ENCODE assay signal across 1 cellular context in the genomic region with DNA sequence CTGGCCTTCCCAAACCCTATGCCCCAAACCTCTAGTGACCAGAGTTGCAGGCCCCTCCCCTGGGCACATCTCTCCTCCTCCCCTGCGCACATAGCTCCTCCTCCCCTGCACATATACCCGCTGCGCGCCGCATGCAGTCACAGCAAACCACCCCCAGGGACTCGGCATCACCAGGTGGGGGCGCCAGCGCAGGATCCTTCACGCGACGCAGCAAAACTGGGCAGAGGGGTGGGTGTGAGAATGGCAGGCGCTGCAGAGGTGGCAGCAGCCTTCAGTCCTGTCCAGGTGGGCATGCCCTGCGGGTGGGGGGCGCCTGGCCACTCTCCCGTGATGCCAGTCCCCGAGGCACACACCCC.
A peak's percentile ranks its signal among the peaks of the same experiment; 100 is the strongest.
TF ChIP-seq lines count a peak whose summit lies in the region.

No MANE protein-coding gene starts in this region.

TF ChIP-seq in WTC11, 78 proteins besides CTCF, POLR2A, EP300 and RAD21 (continued from another document):
- TF ChIP-seq, protein P1, sequence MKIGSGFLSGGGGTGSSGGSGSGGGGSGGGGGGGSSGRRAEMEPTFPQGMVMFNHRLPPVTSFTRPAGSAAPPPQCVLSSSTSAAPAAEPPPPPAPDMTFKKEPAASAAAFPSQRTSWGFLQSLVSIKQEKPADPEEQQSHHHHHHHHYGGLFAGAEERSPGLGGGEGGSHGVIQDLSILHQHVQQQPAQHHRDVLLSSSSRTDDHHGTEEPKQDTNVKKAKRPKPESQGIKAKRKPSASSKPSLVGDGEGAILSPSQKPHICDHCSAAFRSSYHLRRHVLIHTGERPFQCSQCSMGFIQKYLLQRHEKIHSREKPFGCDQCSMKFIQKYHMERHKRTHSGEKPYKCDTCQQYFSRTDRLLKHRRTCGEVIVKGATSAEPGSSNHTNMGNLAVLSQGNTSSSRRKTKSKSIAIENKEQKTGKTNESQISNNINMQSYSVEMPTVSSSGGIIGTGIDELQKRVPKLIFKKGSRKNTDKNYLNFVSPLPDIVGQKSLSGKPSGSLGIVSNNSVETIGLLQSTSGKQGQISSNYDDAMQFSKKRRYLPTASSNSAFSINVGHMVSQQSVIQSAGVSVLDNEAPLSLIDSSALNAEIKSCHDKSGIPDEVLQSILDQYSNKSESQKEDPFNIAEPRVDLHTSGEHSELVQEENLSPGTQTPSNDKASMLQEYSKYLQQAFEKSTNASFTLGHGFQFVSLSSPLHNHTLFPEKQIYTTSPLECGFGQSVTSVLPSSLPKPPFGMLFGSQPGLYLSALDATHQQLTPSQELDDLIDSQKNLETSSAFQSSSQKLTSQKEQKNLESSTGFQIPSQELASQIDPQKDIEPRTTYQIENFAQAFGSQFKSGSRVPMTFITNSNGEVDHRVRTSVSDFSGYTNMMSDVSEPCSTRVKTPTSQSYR (CRISPR knock-in tag; IDR thresholded peaks at IDR 0.05), result peak; percentile 83; the same call in 1 of the 2 replicates
- TF ChIP-seq ELF4 (CRISPR knock-in tag; IDR thresholded peaks at IDR 0.05; ENCODE audit: low read depth) (no peak), JAZF1 (CRISPR knock-in tag; IDR thresholded peaks at IDR 0.05) (no peak), ZNF423 (CRISPR knock-in tag; IDR thresholded peaks at IDR 0.05) (peak; percentile 77), TEAD1 (CRISPR knock-in tag; IDR thresholded peaks at IDR 0.05) (0 out of 2 replicates have a peak, but pooled peaks have one; percentile 37)
- TF ChIP-seq, protein P2, sequence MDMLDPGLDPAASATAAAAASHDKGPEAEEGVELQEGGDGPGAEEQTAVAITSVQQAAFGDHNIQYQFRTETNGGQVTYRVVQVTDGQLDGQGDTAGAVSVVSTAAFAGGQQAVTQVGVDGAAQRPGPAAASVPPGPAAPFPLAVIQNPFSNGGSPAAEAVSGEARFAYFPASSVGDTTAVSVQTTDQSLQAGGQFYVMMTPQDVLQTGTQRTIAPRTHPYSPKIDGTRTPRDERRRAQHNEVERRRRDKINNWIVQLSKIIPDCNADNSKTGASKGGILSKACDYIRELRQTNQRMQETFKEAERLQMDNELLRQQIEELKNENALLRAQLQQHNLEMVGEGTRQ (CRISPR knock-in tag; IDR thresholded peaks at IDR 0.05), result 0 out of 2 replicates have a peak, but pooled peaks have one; percentile 11
- TF ChIP-seq, protein P3, sequence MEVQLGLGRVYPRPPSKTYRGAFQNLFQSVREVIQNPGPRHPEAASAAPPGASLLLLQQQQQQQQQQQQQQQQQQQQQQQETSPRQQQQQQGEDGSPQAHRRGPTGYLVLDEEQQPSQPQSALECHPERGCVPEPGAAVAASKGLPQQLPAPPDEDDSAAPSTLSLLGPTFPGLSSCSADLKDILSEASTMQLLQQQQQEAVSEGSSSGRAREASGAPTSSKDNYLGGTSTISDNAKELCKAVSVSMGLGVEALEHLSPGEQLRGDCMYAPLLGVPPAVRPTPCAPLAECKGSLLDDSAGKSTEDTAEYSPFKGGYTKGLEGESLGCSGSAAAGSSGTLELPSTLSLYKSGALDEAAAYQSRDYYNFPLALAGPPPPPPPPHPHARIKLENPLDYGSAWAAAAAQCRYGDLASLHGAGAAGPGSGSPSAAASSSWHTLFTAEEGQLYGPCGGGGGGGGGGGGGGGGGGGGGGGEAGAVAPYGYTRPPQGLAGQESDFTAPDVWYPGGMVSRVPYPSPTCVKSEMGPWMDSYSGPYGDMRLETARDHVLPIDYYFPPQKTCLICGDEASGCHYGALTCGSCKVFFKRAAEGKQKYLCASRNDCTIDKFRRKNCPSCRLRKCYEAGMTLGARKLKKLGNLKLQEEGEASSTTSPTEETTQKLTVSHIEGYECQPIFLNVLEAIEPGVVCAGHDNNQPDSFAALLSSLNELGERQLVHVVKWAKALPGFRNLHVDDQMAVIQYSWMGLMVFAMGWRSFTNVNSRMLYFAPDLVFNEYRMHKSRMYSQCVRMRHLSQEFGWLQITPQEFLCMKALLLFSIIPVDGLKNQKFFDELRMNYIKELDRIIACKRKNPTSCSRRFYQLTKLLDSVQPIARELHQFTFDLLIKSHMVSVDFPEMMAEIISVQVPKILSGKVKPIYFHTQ (CRISPR knock-in tag; IDR thresholded peaks at IDR 0.05), result no peak
- TF ChIP-seq, protein P4, sequence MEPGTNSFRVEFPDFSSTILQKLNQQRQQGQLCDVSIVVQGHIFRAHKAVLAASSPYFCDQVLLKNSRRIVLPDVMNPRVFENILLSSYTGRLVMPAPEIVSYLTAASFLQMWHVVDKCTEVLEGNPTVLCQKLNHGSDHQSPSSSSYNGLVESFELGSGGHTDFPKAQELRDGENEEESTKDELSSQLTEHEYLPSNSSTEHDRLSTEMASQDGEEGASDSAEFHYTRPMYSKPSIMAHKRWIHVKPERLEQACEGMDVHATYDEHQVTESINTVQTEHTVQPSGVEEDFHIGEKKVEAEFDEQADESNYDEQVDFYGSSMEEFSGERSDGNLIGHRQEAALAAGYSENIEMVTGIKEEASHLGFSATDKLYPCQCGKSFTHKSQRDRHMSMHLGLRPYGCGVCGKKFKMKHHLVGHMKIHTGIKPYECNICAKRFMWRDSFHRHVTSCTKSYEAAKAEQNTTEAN (CRISPR knock-in tag; IDR thresholded peaks at IDR 0.05), result no peak
- TF ChIP-seq, protein P5, sequence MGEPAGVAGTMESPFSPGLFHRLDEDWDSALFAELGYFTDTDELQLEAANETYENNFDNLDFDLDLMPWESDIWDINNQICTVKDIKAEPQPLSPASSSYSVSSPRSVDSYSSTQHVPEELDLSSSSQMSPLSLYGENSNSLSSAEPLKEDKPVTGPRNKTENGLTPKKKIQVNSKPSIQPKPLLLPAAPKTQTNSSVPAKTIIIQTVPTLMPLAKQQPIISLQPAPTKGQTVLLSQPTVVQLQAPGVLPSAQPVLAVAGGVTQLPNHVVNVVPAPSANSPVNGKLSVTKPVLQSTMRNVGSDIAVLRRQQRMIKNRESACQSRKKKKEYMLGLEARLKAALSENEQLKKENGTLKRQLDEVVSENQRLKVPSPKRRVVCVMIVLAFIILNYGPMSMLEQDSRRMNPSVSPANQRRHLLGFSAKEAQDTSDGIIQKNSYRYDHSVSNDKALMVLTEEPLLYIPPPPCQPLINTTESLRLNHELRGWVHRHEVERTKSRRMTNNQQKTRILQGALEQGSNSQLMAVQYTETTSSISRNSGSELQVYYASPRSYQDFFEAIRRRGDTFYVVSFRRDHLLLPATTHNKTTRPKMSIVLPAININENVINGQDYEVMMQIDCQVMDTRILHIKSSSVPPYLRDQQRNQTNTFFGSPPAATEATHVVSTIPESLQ (CRISPR knock-in tag; IDR thresholded peaks at IDR 0.05), result no peak
